In genomic region chr1:193413376-193413775, GRCh38 we compare ENCODE assay signal across 15 cellular contexts.
DNase-seq lines count a peak whose midpoint lies in the region; ATAC-seq, FAIRE-seq and TF ChIP-seq lines count a peak whose summit lies in the region.
"Had no signal": no experiment of that assay in that cellular context is flagged by ENCODE, and none has a peak within 500 bp of the region (broad histone marks: within the 10 kb centered on the region; RNA-seq: fewer than 3 reads in every experiment).

No MANE protein-coding gene starts in this region.

- H2BK12ac ChIP-seq in H1 (ENCODE audit: low read depth, low read length): no peak overlapping the region

- H3K36me3 Mint-ChIP-seq in activated T-cell treated with anti-CD3 and anti-CD28 coated beads, Interleukin-2, amount 50 U/mL, for 72 hours (ENCODE audit: insufficient read depth in 2 of 2): peaks cover 0 to 3% of the 10 kb centered on the region in 2 donors
- H3K36me3 Mint-ChIP-seq in activated T-cell treated with anti-CD3 and anti-CD28 coated beads, Interleukin-2, amount 50 U/mL, for 24 hours (ENCODE audit: low read depth): peaks cover 4% of the 10 kb centered on the region
- peaks cover 9% of the 10 kb centered on the region for H3K36me3 Mint-ChIP-seq in CD4-positive, alpha-beta T cell (ENCODE audit: low read depth)

- no peak for ATAC-seq in activated T-cell treated with anti-CD3 and anti-CD28 coated beads, Interleukin-2, amount 50 U/mL, for 72 hours (replicated peaks in 1 of 2)
- no peak for ATAC-seq in CD4-positive, alpha-beta T cell (ENCODE audit: poor library complexity)
- ATAC-seq in GM21367 (IDR thresholded peaks at IDR 0.05; ENCODE audit: unreplicated experiment): no peak
- ATAC-seq: A549, HCT116 had no signal

- H3K18ac ChIP-seq in H1 (ENCODE audit: extremely low read depth, low read length): no peak overlapping the region

- no peak overlapping the region for H3K14ac ChIP-seq in H1 (ENCODE audit: insufficient read length)

- H3K23ac ChIP-seq in H1 (ENCODE audit: insufficient read length): no peak overlapping the region

- POLR2A ChIA-PET in CD4-positive, alpha-beta T cell (lab: Charles Lee): interaction anchor here (1.0 kb wide), 1 partner anchor 64 kb away, joined by 3 read pairs; no protein-coding TSS in a partner anchor
- POLR2A ChIA-PET in HEK293 (lab: Yijun Ruan, JAX) (no interaction called here), H1 (lab: Charles Lee; ENCODE audit: partially characterized antibody) (no interaction called here)

- H3K27me3 Mint-ChIP-seq in activated T-cell treated with anti-CD3 and anti-CD28 coated beads, Interleukin-2, amount 50 U/mL, for 72 hours (ENCODE audit: low read depth): no peaks in the 10 kb centered on the region
- H3K27me3 Mint-ChIP-seq in activated T-cell treated with anti-CD3 and anti-CD28 coated beads, Interleukin-2, amount 50 U/mL, for 24 hours: no peaks in the 10 kb centered on the region
- H3K27me3 Mint-ChIP-seq in CD4-positive, alpha-beta T cell: no peaks in the 10 kb centered on the region

- H4K20me1 ChIP-seq in H1 (replicated peaks in 1 of 2; ENCODE audit: control insufficient read depth in 1 of 2, insufficient read depth in 2 of 2, low read length in 2 of 2) (no peaks in the 10 kb centered on the region), osteoblast (ENCODE audit: insufficient read depth, low read length) (no peaks in the 10 kb centered on the region)

- no peak overlapping the region for H3K4me3 ChIP-seq in HEK293 (ENCODE audit: low read depth, low read length)
- H3K4me3 ChIP-seq in H1 (ENCODE audit: extremely low read depth in 1 of 4, insufficient read depth in 2 of 4, low read depth in 3 of 4, low read length in 4 of 4): no peak overlapping the region
- no peak overlapping the region for H3K4me3 ChIP-seq in stomach
- no peak overlapping the region for H3K4me3 ChIP-seq in osteoblast (ENCODE audit: insufficient read depth, low read length)
- H3K4me3 ChIP-seq: A549 had no signal

- DNase-seq in activated T-cell treated with anti-CD3 and anti-CD28 coated beads, Interleukin-2, amount 50 U/mL, for 72 hours: no peak
- DNase-seq in activated T-cell treated with anti-CD3 and anti-CD28 coated beads, Interleukin-2, amount 50 U/mL, for 24 hours: no peak
- DNase-seq in CD4-positive, alpha-beta T cell: no peak
- DNase-seq in H1 (ENCODE audit: low read depth in 1 of 2, low spot score in 2 of 2) (no peak), stomach (no peak), osteoblast (ENCODE audit: insufficient read length, low spot score, missing footprints) (no peak)
- DNase-seq: BE2C, DMS53, GF-D8 had no signal

- H3K79me2 ChIP-seq in H1 (ENCODE audit: control insufficient read depth in 1 of 2, insufficient read depth in 2 of 2, low read length in 2 of 2): no peaks in the 10 kb centered on the region
- no peaks in the 10 kb centered on the region for H3K79me2 ChIP-seq in osteoblast (ENCODE audit: insufficient read depth, low read length)

- peaks cover 0 to 3% of the 10 kb centered on the region in 2 donors for H3K9me3 Mint-ChIP-seq in activated T-cell treated with anti-CD3 and anti-CD28 coated beads, Interleukin-2, amount 50 U/mL, for 72 hours
- peaks cover 7% of the 10 kb centered on the region for H3K9me3 Mint-ChIP-seq in activated T-cell treated with anti-CD3 and anti-CD28 coated beads, Interleukin-2, amount 50 U/mL, for 24 hours
- H3K9me3 Mint-ChIP-seq in CD4-positive, alpha-beta T cell: peaks cover 4% of the 10 kb centered on the region

- H3K56ac ChIP-seq in H1 (replicated peaks; ENCODE audit: insufficient read length, low read depth, low read length): no peak overlapping the region

- 92% methylated on average over 3 of the region's 3 CpGs; no CpG with 5 or more reads in 1 of the 2 experiments for WGBS in H1 (ENCODE audit: extremely low coverage in 1 of 2, insufficient coverage in 1 of 2, insufficient read length in 1 of 2, insufficient replicate concordance in 2 of 2, low coverage in 1 of 2, low lambda C conversion rate in 2 of 2, missing lambda C conversion rate in 1 of 2), 2 experiments
- 94 to 99% (median 97%) methylated on average over 3 of the region's 3 CpGs for WGBS in stomach, 5 donors

- no peak for TF ChIP-seq RAD21 in H1 (IDR thresholded peaks at IDR 0.05 in 1 of 2, conservative IDR thresholded peaks at IDR 0.05 in 1 of 2; ENCODE audit: low read depth in 2 of 2, low read length in 2 of 2)

- intact Hi-C loops in CD4-positive, alpha-beta T cell (cut with DNase I, micrococcal nuclease): loop anchor here in 1 of 2 experiments (10.0 kb wide), 2 partner anchors 131 to 361 kb away; no protein-coding TSS in a partner anchor
- intact Hi-C loops in stomach (cut with DNase I; ENCODE audit: low total_unique reads): no loop called here

- H3K4me3 Mint-ChIP-seq in activated T-cell treated with anti-CD3 and anti-CD28 coated beads, Interleukin-2, amount 50 U/mL, for 72 hours: no peak overlapping the region
- no peak overlapping the region for H3K4me3 Mint-ChIP-seq in activated T-cell treated with anti-CD3 and anti-CD28 coated beads, Interleukin-2, amount 50 U/mL, for 24 hours
- no peak overlapping the region for H3K4me3 Mint-ChIP-seq in CD4-positive, alpha-beta T cell

- no peak for TF ChIP-seq CTCF in CD4-positive, alpha-beta T cell (IDR thresholded peaks at IDR 0.05)
- TF ChIP-seq CTCF in HEK293 (tag by site-specific recombination; IDR thresholded peaks at IDR 0.05) (no peak), H1 (IDR thresholded peaks at IDR 0.05; ENCODE audit: control extremely low read depth in 1 of 3, insufficient read depth in 1 of 3, low read depth in 1 of 3, low read length in 3 of 3) (no peak), stomach (IDR thresholded peaks at IDR 0.05) (no peak), osteoblast (IDR thresholded peaks at IDR 0.05; ENCODE audit: extremely low read depth, low read depth, low read length) (no peak)

- H3K36me3 ChIP-seq in HEK293 (ENCODE audit: control insufficient read depth in 2 of 2, insufficient read depth in 1 of 2, low read length in 2 of 2) (no peaks in the 10 kb centered on the region), H1 (ENCODE audit: control insufficient read depth in 2 of 4, insufficient read depth in 4 of 4, low read length in 3 of 4) (no peaks in the 10 kb centered on the region), stomach (no peaks in the 10 kb centered on the region), osteoblast (ENCODE audit: insufficient read depth, low read length) (no peaks in the 10 kb centered on the region)
- H3K36me3 ChIP-seq: BE2C had no signal

- H4K5ac ChIP-seq in H1 (ENCODE audit: insufficient read length, low read depth, low read length): no peak overlapping the region

- no peak overlapping the region for H2BK20ac ChIP-seq in H1 (ENCODE audit: low read length)

- no peak overlapping the region for H3K27ac ChIP-seq in CD4-positive, alpha-beta T cell (ENCODE audit: low read depth, low read length)
- H3K27ac ChIP-seq in HEK293 (ENCODE audit: extremely low read depth, low read depth, low read length) (no peak overlapping the region), H1 (ENCODE audit: low read depth, low read length) (no peak overlapping the region), stomach (no peak overlapping the region), osteoblast (ENCODE audit: low read depth, low read length) (no peak overlapping the region)
- H3K27ac ChIP-seq: A549, C4-2B had no signal

- peaks cover 45% of the 10 kb centered on the region for H3K4me1 Mint-ChIP-seq in activated T-cell treated with anti-CD3 and anti-CD28 coated beads, Interleukin-2, amount 50 U/mL, for 72 hours (ENCODE audit: low read depth)
- peaks cover 63% of the 10 kb centered on the region for H3K4me1 Mint-ChIP-seq in activated T-cell treated with anti-CD3 and anti-CD28 coated beads, Interleukin-2, amount 50 U/mL, for 24 hours (ENCODE audit: low read depth)
- peaks cover 64% of the 10 kb centered on the region for H3K4me1 Mint-ChIP-seq in CD4-positive, alpha-beta T cell (ENCODE audit: low read depth)

- H2AFZ ChIP-seq in H1 (ENCODE audit: low read length) (no peak overlapping the region), osteoblast (ENCODE audit: low read length) (no peak overlapping the region)

- H3K27me3 ChIP-seq in CD4-positive, alpha-beta T cell (ENCODE audit: control insufficient read depth, insufficient read depth, low read length): no peaks in the 10 kb centered on the region
- H3K27me3 ChIP-seq in H1 (replicated peaks in 1 of 4; ENCODE audit: control insufficient read depth in 3 of 4, extremely low read depth in 1 of 4, insufficient read depth in 3 of 4, low read length in 3 of 4) (no peaks in the 10 kb centered on the region), stomach (no peaks in the 10 kb centered on the region), osteoblast (ENCODE audit: insufficient read depth, low read length) (no peaks in the 10 kb centered on the region)
- H3K27me3 ChIP-seq: BE2C had no signal

- H3K4me1 ChIP-seq in HEK293 (ENCODE audit: control insufficient read depth, insufficient read depth, low read length): no peaks in the 10 kb centered on the region
- H3K4me1 ChIP-seq in H1 (replicated peaks in 1 of 4; ENCODE audit: control insufficient read depth in 3 of 4, insufficient read depth in 4 of 4, low read length in 3 of 4): peaks cover 0 to 3% (median 0%) of the 10 kb centered on the region in 4 experiments; a peak in 2 of 7 replicates
- H3K4me1 ChIP-seq in stomach: peaks cover 6 to 25% (median 17%) of the 10 kb centered on the region in 4 donors
- H3K4me1 ChIP-seq in osteoblast (ENCODE audit: insufficient read depth, low read length): peaks cover 8% of the 10 kb centered on the region
- H3K4me1 ChIP-seq: BE2C had no signal

- no peak overlapping the region for H4K91ac ChIP-seq in H1 (replicated peaks; ENCODE audit: insufficient read length, low read length)

- no peak overlapping the region for H2AK5ac ChIP-seq in H1 (ENCODE audit: low read depth, low read length)

- FAIRE-seq in H1 (lab: Jason Lieb, UNC): no peak
- FAIRE-seq: H54 had no signal

- no peak overlapping the region for H2BK5ac ChIP-seq in H1 (ENCODE audit: low read depth, low read length)

- CTCF ChIA-PET in CD4-positive, alpha-beta T cell (lab: Charles Lee): no interaction called here
- CTCF ChIA-PET in HEK293 (lab: Yijun Ruan, JAX): interaction anchor here (0.6 to 0.7 kb wide), 2 partner anchors 12 to 210 kb away, joined by 3 to 7 read pairs; no protein-coding TSS in a partner anchor
- CTCF ChIA-PET in H1 (lab: Charles Lee; ENCODE audit: partially characterized antibody): no interaction called here

- H3K4ac ChIP-seq in H1 (replicated peaks; ENCODE audit: insufficient read length, low read depth, low read length): no peak overlapping the region

- TF ChIP-seq EP300 in H1 (IDR thresholded peaks at IDR 0.05; ENCODE audit: borderline replicate concordance in 1 of 2, low read depth in 2 of 2, low read length in 2 of 2) (no peak), stomach (IDR thresholded peaks at IDR 0.05) (no peak)

- H3K4me2 ChIP-seq in H1 (ENCODE audit: insufficient read depth in 1 of 2, low read depth in 2 of 2, low read length in 2 of 2): no peak overlapping the region
- no peak overlapping the region for H3K4me2 ChIP-seq in osteoblast (ENCODE audit: insufficient read depth, low read length)
- H3K4me2 ChIP-seq: A549 had no signal

- no peaks in the 10 kb centered on the region for H3K9me3 ChIP-seq in CD4-positive, alpha-beta T cell (ENCODE audit: control insufficient read depth, low read length)
- no peaks in the 10 kb centered on the region for H3K9me3 ChIP-seq in HEK293 (ENCODE audit: control insufficient read depth, insufficient read depth, low read depth, low read length)
- H3K9me3 ChIP-seq in H1 (ENCODE audit: insufficient read depth in 2 of 2, low read depth in 1 of 2, low read length in 1 of 2): no peaks in the 10 kb centered on the region
- H3K9me3 ChIP-seq in stomach: no peaks in the 10 kb centered on the region
- no peaks in the 10 kb centered on the region for H3K9me3 ChIP-seq in osteoblast (ENCODE audit: low read depth, low read length)
- H3K9me3 ChIP-seq: A549, BE2C had no signal

- H2BK120ac ChIP-seq in H1 (replicated peaks; ENCODE audit: low read depth, low read length): no peak overlapping the region

- H3K9ac ChIP-seq in H1 (replicated peaks in 1 of 4; ENCODE audit: extremely low read depth in 1 of 4, low read depth in 3 of 4, low read length in 3 of 4): no peak overlapping the region

- no peak overlapping the region for H2BK15ac ChIP-seq in H1 (ENCODE audit: low read length)

- no peaks in the 10 kb centered on the region for H3K23me2 ChIP-seq in H1 (ENCODE audit: low read depth, low read length)

- peak overlapping the region; percentile 49 for H3K27ac Mint-ChIP-seq in activated T-cell treated with anti-CD3 and anti-CD28 coated beads, Interleukin-2, amount 50 U/mL, for 72 hours
- no peak overlapping the region for H3K27ac Mint-ChIP-seq in activated T-cell treated with anti-CD3 and anti-CD28 coated beads, Interleukin-2, amount 50 U/mL, for 24 hours
- peak overlapping the region; percentile 75 for H3K27ac Mint-ChIP-seq in CD4-positive, alpha-beta T cell

- no peak for TF ChIP-seq POLR2A in H1 (IDR thresholded peaks at IDR 0.05; ENCODE audit: control extremely low read depth in 1 of 2, low read depth in 2 of 2, low read length in 2 of 2)
- TF ChIP-seq POLR2A in stomach (IDR thresholded peaks at IDR 0.05): no peak

- no peak overlapping the region for H4K8ac ChIP-seq in H1 (ENCODE audit: extremely low read depth, insufficient read depth, low read length)

- H3K79me1 ChIP-seq in H1 (ENCODE audit: low read depth, low read length): no peaks in the 10 kb centered on the region
